In the genomic region with DNA sequence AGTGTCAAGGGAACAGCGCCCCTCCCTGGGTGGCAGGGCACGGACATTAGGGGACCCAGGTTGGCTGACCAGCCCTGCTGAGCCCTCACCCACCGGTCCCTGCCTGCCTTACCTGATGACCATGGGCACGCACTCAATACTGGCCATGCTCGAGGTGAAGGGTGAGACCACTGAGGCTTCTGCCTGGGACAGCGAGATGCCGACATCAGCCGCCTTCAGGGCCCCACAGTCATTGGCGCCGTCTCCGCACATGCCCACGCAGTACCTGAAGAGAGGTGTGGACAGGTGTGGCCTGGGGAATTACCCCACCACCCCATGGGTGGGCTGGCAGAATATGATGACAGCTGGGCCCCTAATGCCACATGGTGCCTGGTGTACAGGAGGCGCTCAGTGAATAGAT, we compare ENCODE assay signal across 6 cellular contexts. TPM values are rescaled to one million over a fixed set of nuclear protein-coding genes. Genes with fewer than 3 reads are reported as not detected.
"Had no signal": no experiment of that assay in that cellular context is flagged by ENCODE, and none has a peak within 500 bp of the region (broad histone marks: within the 10 kb centered on the region; RNA-seq: fewer than 3 reads in every experiment).

No MANE protein-coding gene starts in this region.

- H3K27ac Mint-ChIP-seq: GM23338 had no signal

- FAIRE-seq: HTR-8/SVneo, K562 had no signal

- H2AFZ ChIP-seq: GM23338 had no signal

- H3K9me3 Mint-ChIP-seq: GM23338, H9 had no signal

- H3K4me3 Mint-ChIP-seq: GM23338, H9 had no signal

- ATAC-seq: K562 had no signal

- DNase-seq: H9, HCEC 1CT, KG1 had no signal

- H3K4me2 ChIP-seq: GM23338 had no signal

- H3K4me3 ChIP-seq: GM23338, K562 had no signal

RNA-seq across cellular contexts. Expression of a gene that starts 7.8 kb away (rescaled TPM):
- total RNA-seq: K562 had no signal
- polyA plus RNA-seq: K562 had no signal
